ENCODE assay signal across 14 cellular contexts in genomic region chr7:76272872-76273271, GRCh38. TPM values are rescaled to one million over a fixed set of nuclear protein-coding genes. Genes with fewer than 3 reads are reported as not detected.
DNase-seq lines count a peak whose midpoint lies in the region; ATAC-seq and TF ChIP-seq lines count a peak whose summit lies in the region.
"Had no signal": no experiment of that assay in that cellular context is flagged by ENCODE, and none has a peak within 500 bp of the region (broad histone marks: within the 10 kb centered on the region; RNA-seq: fewer than 3 reads in every experiment).

No MANE protein-coding gene starts in this region.

- no peak overlapping the region for H3K9ac ChIP-seq in HUES48 (ENCODE audit: low read depth, low read length)

- H3K4me1 ChIP-seq in HUES48 (ENCODE audit: control insufficient read depth, insufficient read depth, low read length) (peaks cover 35% of the 10 kb centered on the region), lower lobe of right lung (no peaks in the 10 kb centered on the region)

- no peaks in the 10 kb centered on the region for H3K36me3 ChIP-seq in HUES48 (ENCODE audit: control insufficient read depth, insufficient read depth, low read length)
- no peaks in the 10 kb centered on the region for H3K36me3 ChIP-seq in lower lobe of right lung

- H3K4me3 ChIP-seq in HUES48 (ENCODE audit: low read depth, low read length) (no peak overlapping the region), lower lobe of right lung (no peak overlapping the region)

- H3K36me3 Mint-ChIP-seq in activated naive CD8-positive, alpha-beta T cell treated with anti-CD3 and anti-CD28 coated beads, Interleukin-2, amount 50 U/mL, for 24 hours (ENCODE audit: low read depth): no peaks in the 10 kb centered on the region
- H3K36me3 Mint-ChIP-seq: CD4-positive, CD25-positive, alpha-beta regulatory T cell had no signal

- no peak overlapping the region for H3K4me3 Mint-ChIP-seq in activated naive CD8-positive, alpha-beta T cell treated with anti-CD3 and anti-CD28 coated beads, Interleukin-2, amount 50 U/mL, for 24 hours
- H3K4me3 Mint-ChIP-seq: CD4-positive, CD25-positive, alpha-beta regulatory T cell had no signal

- peaks cover 12% of the 10 kb centered on the region for H3K4me1 Mint-ChIP-seq in activated naive CD8-positive, alpha-beta T cell treated with anti-CD3 and anti-CD28 coated beads, Interleukin-2, amount 50 U/mL, for 24 hours

- H3K27me3 ChIP-seq in HUES48 (ENCODE audit: control insufficient read depth, insufficient read depth, low read length) (peaks cover 6% of the 10 kb centered on the region), lower lobe of right lung (ENCODE audit: low read depth) (peaks cover 60% of the 10 kb centered on the region)

- intact Hi-C loops in lower lobe of right lung (cut with DNase I): no loop called here

- TF ChIP-seq CTCF in lower lobe of right lung (IDR thresholded peaks at IDR 0.05): no peak

- peak; percentile 55 for ATAC-seq in GM19025 (IDR thresholded peaks at IDR 0.05; ENCODE audit: low read depth, unreplicated experiment)
- ATAC-seq in activated naive CD8-positive, alpha-beta T cell treated with anti-CD3 and anti-CD28 coated beads, Interleukin-2, amount 50 U/mL, for 24 hours: peak; percentile 17
- no peak for ATAC-seq in lower lobe of right lung
- ATAC-seq: right cardiac atrium had no signal

- H3K27ac Mint-ChIP-seq in activated naive CD8-positive, alpha-beta T cell treated with anti-CD3 and anti-CD28 coated beads, Interleukin-2, amount 50 U/mL, for 24 hours: no peak overlapping the region
- H3K27ac Mint-ChIP-seq: CD4-positive, CD25-positive, alpha-beta regulatory T cell had no signal

- no peaks in the 10 kb centered on the region for H3K9me3 Mint-ChIP-seq in activated naive CD8-positive, alpha-beta T cell treated with anti-CD3 and anti-CD28 coated beads, Interleukin-2, amount 50 U/mL, for 24 hours
- H3K9me3 Mint-ChIP-seq: CD4-positive, CD25-positive, alpha-beta regulatory T cell had no signal

- H3K27ac ChIP-seq in HUES48 (ENCODE audit: low read depth, low read length) (peak overlapping the region; percentile 52), lower lobe of right lung (no peak overlapping the region)

- peaks cover 42% of the 10 kb centered on the region for H3K27me3 Mint-ChIP-seq in activated naive CD8-positive, alpha-beta T cell treated with anti-CD3 and anti-CD28 coated beads, Interleukin-2, amount 50 U/mL, for 24 hours

- H3K9me3 ChIP-seq in HUES48 (ENCODE audit: control insufficient read depth, insufficient read depth, low read length) (no peaks in the 10 kb centered on the region), lower lobe of right lung (no peaks in the 10 kb centered on the region)

- peak; percentile 57 for DNase-seq in COR-L47 (lab: John Stamatoyannopoulos, UW)
- DNase-seq in activated naive CD8-positive, alpha-beta T cell treated with anti-CD3 and anti-CD28 coated beads, Interleukin-2, amount 50 U/mL, for 24 hours: no peak
- DNase-seq in GF-D8 (lab: John Stamatoyannopoulos, UW): no peak
- no peak for DNase-seq in lower lobe of right lung
- no peak for DNase-seq in inferior parietal cortex (ENCODE audit: extremely low spot score)
- DNase-seq in stimulated activated naive CD4-positive, alpha-beta T cell (lab: John Stamatoyannopoulos, UW): no peak
- DNase-seq: aorta; CD4-positive, CD25-positive, alpha-beta regulatory T cell; hypothalamus; NCI-H774; right cardiac atrium; trophoblast cell had no signal

RNA-seq across cellular contexts. Expression of gene HSPB1, which starts 29.6 kb away (rescaled TPM):
- total RNA-seq in lower lobe of right lung: 609 TPM

Comparison
In these comparisons a context has a peak if more than half of its experiments do, and no peak if none do; other contexts are left out.
1. ATAC-seq: peak in GM19025 (single experiment) and activated naive CD8-positive, alpha-beta T cell treated with anti-CD3 and anti-CD28 coated beads, Interleukin-2, amount 50 U/mL, for 24 hours (single experiment); none in lower lobe of right lung (0 of 2).